ENCODE assay signal across 6 cellular contexts in the genomic region with DNA sequence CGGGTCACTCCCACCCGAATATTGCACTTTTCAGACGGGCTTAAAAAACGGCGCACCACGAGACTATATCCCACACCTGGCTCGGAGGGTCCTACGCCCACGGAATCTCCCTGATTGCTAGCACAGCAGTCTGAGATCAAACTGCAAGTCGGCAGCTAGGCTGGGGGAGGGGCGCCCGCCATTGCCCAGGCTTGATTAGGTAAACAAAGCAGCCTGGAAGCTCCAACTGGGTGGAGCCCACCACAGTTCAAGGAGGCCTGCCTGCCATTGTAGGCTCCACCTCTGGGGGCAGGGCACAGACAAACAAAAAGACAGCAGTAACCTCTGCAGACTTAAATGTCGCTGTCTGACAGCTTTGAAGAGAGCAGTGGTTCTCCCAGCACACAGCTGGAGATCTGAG.
DNase-seq lines count a peak whose midpoint lies in the region; TF ChIP-seq lines count a peak whose summit lies in the region.
"Not testable (repeated sequence)": the region's sequence is repeated elsewhere in the genome, so short reads cannot be mapped to it uniquely, and the experiment has no call there.

No MANE protein-coding gene starts in this region.

- H2AK5ac ChIP-seq in mesendoderm (ENCODE audit: low read length) = not testable (repeated sequence)

- peak overlapping the region; percentile 61 for H3K4me3 Mint-ChIP-seq in endodermal cell

- not testable (repeated sequence) for H4K5ac ChIP-seq in mesendoderm (ENCODE audit: low read length)

- 40% methylated on average over 12 of the region's 13 CpGs for WGBS in HUES64
- WGBS in endodermal cell (ENCODE audit: insufficient coverage in 1 of 2, insufficient read length in 1 of 2), 2 experiments = 54 to 60% methylated on average over 5 to 13 of the region's 13 CpGs
- WGBS in mesendoderm (ENCODE audit: extremely low coverage, insufficient coverage, low lambda C conversion rate) = no CpG with 5 or more reads among the region's 13 CpGs

- peak overlapping the region; percentile 84 for H3K27ac Mint-ChIP-seq in endodermal cell

- not testable (repeated sequence) for H3K4me1 ChIP-seq in ES-I3 (ENCODE audit: insufficient read depth, low read length); HUES64 (ENCODE audit: insufficient read depth, low read length); NT2/D1 (ENCODE audit: insufficient read depth, insufficient read length); endodermal cell (ENCODE audit: control insufficient read depth, insufficient read depth, low read length); mesendoderm (ENCODE audit: control insufficient read depth, low read depth, low read length)

- H3K27me3 ChIP-seq in HUES64 (ENCODE audit: insufficient read depth, low read length); NT2/D1 (ENCODE audit: insufficient read depth, insufficient read length); endodermal cell (ENCODE audit: control insufficient read depth, insufficient read depth, low read length, poor library complexity, severe bottlenecking); mesendoderm (ENCODE audit: insufficient read depth, low read length, poor library complexity): not testable (repeated sequence)

- peak overlapping the region; percentile 47; the same call in 1 of the 2 replicates for H3K9ac ChIP-seq in ES-I3 (ENCODE audit: low read depth, low read length)
- not testable (repeated sequence) for H3K9ac ChIP-seq in HUES64 (ENCODE audit: low read depth, low read length); NT2/D1 (ENCODE audit: insufficient read length, low read depth); endodermal cell (ENCODE audit: extremely low read depth, low read length, poor library complexity, severe bottlenecking); mesendoderm (ENCODE audit: low read length)

- H3K36me3 ChIP-seq in ES-I3 (ENCODE audit: insufficient read depth, low read length); HUES64 (ENCODE audit: insufficient read depth, low read length); NT2/D1 (ENCODE audit: insufficient read depth, insufficient read length, low read length); endodermal cell (ENCODE audit: control insufficient read depth, insufficient read depth, low read length); mesendoderm (ENCODE audit: control insufficient read depth, insufficient read depth, low read length): not testable (repeated sequence)

- H4K8ac ChIP-seq in mesendoderm (ENCODE audit: low read depth, low read length) = not testable (repeated sequence)

- H3K4me3 ChIP-seq in HUES64 (ENCODE audit: low read length) (peak overlapping the region; percentile 31; the same call in 1 of the 2 replicates), NT2/D1 (ENCODE audit: insufficient read length, low read depth) (peak overlapping the region; percentile 32)
- not testable (repeated sequence) for H3K4me3 ChIP-seq in endodermal cell (ENCODE audit: low read length); mesendoderm (ENCODE audit: low read length)

- not testable (repeated sequence) for H3K4me1 Mint-ChIP-seq in endodermal cell

- H2BK5ac ChIP-seq in mesendoderm (ENCODE audit: low read length) = not testable (repeated sequence)

- TF ChIP-seq CTCF in endodermal cell (conservative IDR thresholded peaks at IDR 0.05) = peak; percentile 50

- H3K79me2 ChIP-seq in mesendoderm (ENCODE audit: control insufficient read depth, insufficient read depth, low read length) = not testable (repeated sequence)

- H3K4ac ChIP-seq in mesendoderm (ENCODE audit: low read depth, low read length) = not testable (repeated sequence)

- H3K27ac ChIP-seq in HUES64 (ENCODE audit: low read depth, low read length); endodermal cell (ENCODE audit: low read depth, low read length); mesendoderm (ENCODE audit: low read depth, low read length): not testable (repeated sequence)

- H3K9me3 ChIP-seq in ES-I3 (ENCODE audit: control insufficient read depth, insufficient read depth, low read length); HUES64 (ENCODE audit: insufficient read depth, low read depth, low read length); NT2/D1 (ENCODE audit: insufficient read depth, low read length); endodermal cell (ENCODE audit: control insufficient read depth, low read length): not testable (repeated sequence)

- not testable (repeated sequence) for H3K27me3 Mint-ChIP-seq in endodermal cell (ENCODE audit: insufficient read depth)

- H3K23ac ChIP-seq in mesendoderm (ENCODE audit: low read length) = not testable (repeated sequence)

- DNase-seq in NCI-H526 (lab: John Stamatoyannopoulos, UW) (peak; percentile 13 to 57), NT2/D1 (ENCODE audit: low read depth, low spot score) (peak; percentile 9), endodermal cell (peak; percentile 76), mesendoderm (peak; percentile 28)

- not testable (repeated sequence) for H3K79me1 ChIP-seq in mesendoderm (ENCODE audit: low read length)

- not testable (repeated sequence) for H2BK15ac ChIP-seq in mesendoderm (replicated peaks; ENCODE audit: low read depth)

- H3K36me3 Mint-ChIP-seq in endodermal cell (ENCODE audit: low read depth) = not testable (repeated sequence)

- peaks cover 47% of the 10 kb centered on the region for H3K9me3 Mint-ChIP-seq in endodermal cell

- H3K56ac ChIP-seq in mesendoderm (ENCODE audit: low read length) = not testable (repeated sequence)

- not testable (repeated sequence) for H2BK120ac ChIP-seq in mesendoderm (ENCODE audit: low read depth, low read length)

- H3K18ac ChIP-seq in mesendoderm (ENCODE audit: low read length) = not testable (repeated sequence)

- not testable (repeated sequence) for H3K4me2 ChIP-seq in mesendoderm (ENCODE audit: low read length)

Comparison
In these comparisons a context has a peak if more than half of its experiments do, and no peak if none do; other contexts are left out.
1. DNase-seq: peak in every context shown above with its lines; median percentile 76 in endodermal cell; 35 in NCI-H526; 28 in mesendoderm; 9 in NT2/D1.